In genomic region chr7:39428221-39428620, GRCh38 we compare ENCODE assay signal across 1 cellular context.
TF ChIP-seq lines count a peak whose summit lies in the region.

No MANE protein-coding gene starts in this region.

TF ChIP-seq in IMR-90, 13 proteins besides CTCF, POLR2A, EP300 and RAD21 (continued from another document):
- TF ChIP-seq ELK1 (IDR thresholded peaks at IDR 0.05; ENCODE audit: borderline replicate concordance, low read depth, low read length) (no peak), SMC3 (IDR thresholded peaks at IDR 0.05; ENCODE audit: low read depth, low read length) (no peak), BHLHE40 (IDR thresholded peaks at IDR 0.05; ENCODE audit: low read depth, low read length) (no peak), MAZ (IDR thresholded peaks at IDR 0.05; ENCODE audit: borderline replicate concordance, low read depth, low read length) (no peak)
